2 cellular contexts compared by ENCODE assay signal in genomic region chr14:19659850-19660558, GRCh38. TPM values are rescaled to one million over a fixed set of nuclear protein-coding genes. Genes with fewer than 3 reads are reported as not detected.
"Had no signal": no experiment of that assay in that cellular context is flagged by ENCODE, and none has a peak within 500 bp of the region (broad histone marks: within the 10 kb centered on the region; RNA-seq: fewer than 3 reads in every experiment).

No MANE protein-coding gene starts in this region.

RNA-seq across cellular contexts. Expression of gene OR11H2, which starts 53.7 kb away (rescaled TPM):
- total RNA-seq: G401, GM12878 had no signal
- polyA plus RNA-seq: GM12878 had no signal
